8 cellular contexts compared by ENCODE assay signal in genomic region chr9:99970481-99970880, GRCh38.
"Had no signal": no experiment of that assay in that cellular context is flagged by ENCODE, and none has a peak within 500 bp of the region (broad histone marks: within the 10 kb centered on the region; RNA-seq: fewer than 3 reads in every experiment).

No MANE protein-coding gene starts in this region.

- H3K4me3 ChIP-seq: GM23248, HAP-1 had no signal

- H3K9ac ChIP-seq: GM23248, KMS-11 had no signal

- DNase-seq: GM23248, GOT3, H7, IMR-90, KBM-7 had no signal

- H3K9me3 ChIP-seq: HAP-1 had no signal

- H3K4me1 ChIP-seq: HAP-1 had no signal

- H2AFZ ChIP-seq: GM23248 had no signal

- H3K4me2 ChIP-seq: KMS-11 had no signal

- H3K27ac ChIP-seq: GM23248, HL-60, KMS-11 had no signal

- H3K36me3 ChIP-seq: HAP-1 had no signal
